10 cellular contexts compared by ENCODE assay signal in genomic region chr2:96249654-96250053, GRCh38. TPM values are rescaled to one million over a fixed set of nuclear protein-coding genes. Genes with fewer than 3 reads are reported as not detected.
DNase-seq lines count a peak whose midpoint lies in the region; ATAC-seq and TF ChIP-seq lines count a peak whose summit lies in the region.
"Had no signal": no experiment of that assay in that cellular context is flagged by ENCODE, and none has a peak within 500 bp of the region (broad histone marks: within the 10 kb centered on the region; RNA-seq: fewer than 3 reads in every experiment).

No MANE protein-coding gene starts in this region.

- H3K9me3 Mint-ChIP-seq in mesothelial cell of epicardium = no peaks in the 10 kb centered on the region
- H3K9me3 Mint-ChIP-seq in activated CD8-positive, alpha-beta T cell treated with anti-CD3 and anti-CD28 coated beads, Interleukin-2, amount 10 ng/mL, durations not matched to agents 7 days and 5 days (ENCODE audit: insufficient read depth) = no peaks in the 10 kb centered on the region

- DNase-seq in A673 (ENCODE audit: low spot score) = peak; percentile 53
- peak; percentile 93 for DNase-seq in EH (ENCODE audit: low read depth)
- no peak for DNase-seq in ascending aorta (ENCODE audit: low spot score in 2 of 2)
- no peak for DNase-seq in mesothelial cell of epicardium (ENCODE audit: low spot score in 2 of 2, unreplicated experiment in 2 of 2)
- no peak for DNase-seq in NCI-H2196 (lab: John Stamatoyannopoulos, UW; ENCODE audit: unreplicated experiment)
- DNase-seq in NCI-H748 treated with DMSO at 0.1 percent for 48 hours (lab: John Stamatoyannopoulos, UW) = no peak
- DNase-seq in activated CD8-positive, alpha-beta T cell treated with anti-CD3 and anti-CD28 coated beads, Interleukin-2, amount 10 ng/mL, durations not matched to agents 7 days and 5 days = no peak
- DNase-seq in NCI-H2227 (lab: John Stamatoyannopoulos, UW; ENCODE audit: unreplicated experiment) = no peak
- DNase-seq: NCI-H187 had no signal

- H3K27me3 ChIP-seq in A673 (replicated peaks; ENCODE audit: insufficient read depth, low read depth, low read length, poor library complexity) = no peaks in the 10 kb centered on the region
- no peaks in the 10 kb centered on the region for H3K27me3 ChIP-seq in ascending aorta

- H3K27ac ChIP-seq in A673 (ENCODE audit: low read depth, low read length, poor library complexity, severe bottlenecking) (no peak overlapping the region), ascending aorta (peak overlapping the region; percentile 68 to 81)

- no TSS peak for BruUV-seq in A673 (replicated peaks; lab: Mats Ljungman, UMichigan)

- no peaks in the 10 kb centered on the region for H3K27me3 Mint-ChIP-seq in mesothelial cell of epicardium (ENCODE audit: low read depth)
- no peaks in the 10 kb centered on the region for H3K27me3 Mint-ChIP-seq in activated CD8-positive, alpha-beta T cell treated with anti-CD3 and anti-CD28 coated beads, Interleukin-2, amount 10 ng/mL, durations not matched to agents 7 days and 5 days (ENCODE audit: low read depth)

- H3K36me3 Mint-ChIP-seq in mesothelial cell of epicardium = peaks cover 12% of the 10 kb centered on the region
- peaks cover 56% of the 10 kb centered on the region for H3K36me3 Mint-ChIP-seq in activated CD8-positive, alpha-beta T cell treated with anti-CD3 and anti-CD28 coated beads, Interleukin-2, amount 10 ng/mL, durations not matched to agents 7 days and 5 days (ENCODE audit: low read depth)

- H3K4me3 Mint-ChIP-seq in mesothelial cell of epicardium = no peak overlapping the region
- no peak overlapping the region for H3K4me3 Mint-ChIP-seq in activated CD8-positive, alpha-beta T cell treated with anti-CD3 and anti-CD28 coated beads, Interleukin-2, amount 10 ng/mL, durations not matched to agents 7 days and 5 days

- H3K9me3 ChIP-seq in A673 (ENCODE audit: low read depth, low read length, poor library complexity, severe bottlenecking) = no peaks in the 10 kb centered on the region
- no peaks in the 10 kb centered on the region for H3K9me3 ChIP-seq in ascending aorta

- H3K27ac Mint-ChIP-seq in mesothelial cell of epicardium = peak overlapping the region; percentile 74
- no peak overlapping the region for H3K27ac Mint-ChIP-seq in activated CD8-positive, alpha-beta T cell treated with anti-CD3 and anti-CD28 coated beads, Interleukin-2, amount 10 ng/mL, durations not matched to agents 7 days and 5 days

- no peak for ATAC-seq in activated CD8-positive, alpha-beta T cell treated with anti-CD3 and anti-CD28 coated beads, Interleukin-2, amount 10 ng/mL, durations not matched to agents 7 days and 5 days
- ATAC-seq: Panc1 had no signal

- no peak for TF ChIP-seq CTCF in A673 (conservative IDR thresholded peaks at IDR 0.05; ENCODE audit: low read depth, low read length)
- no peak for TF ChIP-seq CTCF in ascending aorta (IDR thresholded peaks at IDR 0.05)
- no peak for TF ChIP-seq CTCF in mesothelial cell of epicardium (IDR thresholded peaks at IDR 0.05; ENCODE audit: unreplicated experiment)

- CTCF ChIA-PET in A673 (lab: Charles Lee) = no interaction called here
- CTCF ChIA-PET in activated CD8-positive, alpha-beta T cell treated with anti-CD3 and anti-CD28 coated beads, Interleukin-2, amount 10 ng/mL, durations not matched to agents 7 days and 5 days (lab: Charles Lee) = interaction anchor here (1.8 kb wide), 1 partner anchor 15 kb away, joined by 4 read pairs; no protein-coding TSS in a partner anchor

- H3K36me3 ChIP-seq in A673 (ENCODE audit: insufficient read depth, low read length, poor library complexity, severe bottlenecking) = peaks cover 5% of the 10 kb centered on the region
- H3K36me3 ChIP-seq in ascending aorta = peaks cover 25 to 28% of the 10 kb centered on the region in 2 donors

- intact Hi-C loops in A673 (cut with micrococcal nuclease; ENCODE audit: unreplicated experiment) (no loop called here), ascending aorta (cut with DNase I) (loop anchor here (5.0 kb wide), 1 partner anchor 102 kb away; the partner anchor contains the start of gene DUSP2)

- POLR2A ChIA-PET in A673 (lab: Charles Lee; ENCODE audit: low non-redundant PET) = no interaction called here
- POLR2A ChIA-PET in activated CD8-positive, alpha-beta T cell treated with anti-CD3 and anti-CD28 coated beads, Interleukin-2, amount 10 ng/mL, durations not matched to agents 7 days and 5 days (lab: Charles Lee) = interaction anchor here (1.3 kb wide), 1 partner anchor 41 kb away, joined by 3 read pairs; the partner anchor contains the start of gene STARD7

- H3K4me1 ChIP-seq in A673 (ENCODE audit: insufficient read depth, low read length, poor library complexity, severe bottlenecking) (no peaks in the 10 kb centered on the region), ascending aorta (peaks cover 0 to 27% of the 10 kb centered on the region in 2 donors)

- H3K4me1 Mint-ChIP-seq in mesothelial cell of epicardium = peaks cover 11% of the 10 kb centered on the region
- peaks cover 53% of the 10 kb centered on the region for H3K4me1 Mint-ChIP-seq in activated CD8-positive, alpha-beta T cell treated with anti-CD3 and anti-CD28 coated beads, Interleukin-2, amount 10 ng/mL, durations not matched to agents 7 days and 5 days (ENCODE audit: low read depth)

- no peak overlapping the region for H3K4me3 ChIP-seq in A673 (ENCODE audit: low read depth, low read length, poor library complexity, severe bottlenecking)
- no peak overlapping the region for H3K4me3 ChIP-seq in ascending aorta

RNA-seq across cellular contexts. Expression of gene TMEM127, which starts 16.1 kb away (rescaled TPM):
- total RNA-seq in A673 (2021) (23.6 and 25.5 TPM in 2 replicates), ascending aorta (61.9 TPM), mesothelial cell of epicardium (30.1 to 36.2 TPM (median 32.5 TPM) in 3 replicates)
- total RNA-seq in activated CD8-positive, alpha-beta T cell treated with anti-CD3 and anti-CD28 coated beads, Interleukin-2, amount 10 ng/mL, durations not matched to agents 7 days and 5 days = 10 to 100 TPM; 31.8 to 34.2 TPM

RNA-seq across cellular contexts. Expression of gene CIAO1, which starts 16.4 kb away (rescaled TPM):
- total RNA-seq in A673 (2021) (76.8 and 79.7 TPM in 2 replicates), ascending aorta (127 TPM), mesothelial cell of epicardium (73.8 to 74.6 TPM (median 74.2 TPM) in 3 replicates)
- total RNA-seq in activated CD8-positive, alpha-beta T cell treated with anti-CD3 and anti-CD28 coated beads, Interleukin-2, amount 10 ng/mL, durations not matched to agents 7 days and 5 days = 10 to 100 TPM; 64.9 to 65.9 TPM

RNA-seq across cellular contexts. Expression of gene STARD7, which starts 41.0 kb away (rescaled TPM):
- total RNA-seq in A673 (2021) (189 and 201 TPM in 2 replicates), ascending aorta (85.6 TPM), mesothelial cell of epicardium (107 to 109 TPM (median 108 TPM) in 3 replicates)
- total RNA-seq in activated CD8-positive, alpha-beta T cell treated with anti-CD3 and anti-CD28 coated beads, Interleukin-2, amount 10 ng/mL, durations not matched to agents 7 days and 5 days = 100 to 1,000 TPM; 139 to 143 TPM

RNA-seq across cellular contexts. Expression of gene SNRNP200, which starts 55.7 kb away (rescaled TPM):
- total RNA-seq in A673 (2021) (202 and 208 TPM in 2 replicates), ascending aorta (57.4 TPM), mesothelial cell of epicardium (195 to 200 TPM (median 199 TPM) in 3 replicates)
- 100 to 1,000 TPM; 177 to 181 TPM for total RNA-seq in activated CD8-positive, alpha-beta T cell treated with anti-CD3 and anti-CD28 coated beads, Interleukin-2, amount 10 ng/mL, durations not matched to agents 7 days and 5 days

Comparison
In these comparisons a context has a peak if more than half of its experiments do, and no peak if none do; other contexts are left out.
1. DNase-seq: peak in A673 (single experiment) and EH (single experiment); none in ascending aorta (0 of 2), mesothelial cell of epicardium (0 of 2), NCI-H2196 (single experiment), NCI-H748 treated with DMSO at 0.1 percent for 48 hours (single experiment), activated CD8-positive, alpha-beta T cell treated with anti-CD3 and anti-CD28 coated beads, Interleukin-2, amount 10 ng/mL, durations not matched to agents 7 days and 5 days (single experiment) and NCI-H2227 (single experiment).